In genomic region chr4:917466-917865, GRCh38 we compare ENCODE assay signal across 22 cellular contexts. TPM values are rescaled to one million over a fixed set of nuclear protein-coding genes. Genes with fewer than 3 reads are reported as not detected.
DNase-seq lines count a peak whose midpoint lies in the region; ATAC-seq and TF ChIP-seq lines count a peak whose summit lies in the region.
"Had no signal": no experiment of that assay in that cellular context is flagged by ENCODE, and none has a peak within 500 bp of the region (broad histone marks: within the 10 kb centered on the region; RNA-seq: fewer than 3 reads in every experiment).

No MANE protein-coding gene starts in this region.

- H3K79me1 ChIP-seq in trophoblast cell (ENCODE audit: low read length), result no peaks in the 10 kb centered on the region

- no peaks in the 10 kb centered on the region for H3K27me3 ChIP-seq in trophoblast cell (ENCODE audit: insufficient read depth, low read length)
- H3K27me3 ChIP-seq: BE2C, MG63 had no signal

- no peak overlapping the region for H3K27ac ChIP-seq in trophoblast cell (ENCODE audit: low read depth, low read length)

- H4K8ac ChIP-seq in trophoblast cell (ENCODE audit: low read depth, low read length), result no peak overlapping the region

- peaks cover 4 to 6% of the 10 kb centered on the region in 2 donors for H3K9me3 Mint-ChIP-seq in activated T-cell treated with anti-CD3 and anti-CD28 coated beads, Interleukin-2, amount 50 U/mL, for 72 hours
- H3K9me3 Mint-ChIP-seq in stimulated activated naive CD8-positive, alpha-beta T cell treated with anti-CD3 and anti-CD28 coated beads, Interleukin-15, Interleukin-2, amounts not matched to agents 100 ng/mL and 50 ng/mL, for 24 hours, result peaks cover 11% of the 10 kb centered on the region
- peaks cover 13 to 17% of the 10 kb centered on the region in 2 donors for H3K9me3 Mint-ChIP-seq in stimulated activated naive CD8-positive, alpha-beta T cell treated with anti-CD3 and anti-CD28 coated beads, Interleukin-15, amount 100 ng/mL, for 72 hours

- no peak overlapping the region for H3K27ac Mint-ChIP-seq in activated T-cell treated with anti-CD3 and anti-CD28 coated beads, Interleukin-2, amount 50 U/mL, for 72 hours
- H3K27ac Mint-ChIP-seq in stimulated activated naive CD8-positive, alpha-beta T cell treated with anti-CD3 and anti-CD28 coated beads, Interleukin-15, Interleukin-2, amounts not matched to agents 100 ng/mL and 50 ng/mL, for 24 hours, result peak overlapping the region; percentile 46
- H3K27ac Mint-ChIP-seq in stimulated activated naive CD8-positive, alpha-beta T cell treated with anti-CD3 and anti-CD28 coated beads, Interleukin-15, amount 100 ng/mL, for 72 hours, result no peak overlapping the region

- H3K36me3 Mint-ChIP-seq in activated T-cell treated with anti-CD3 and anti-CD28 coated beads, Interleukin-2, amount 50 U/mL, for 72 hours (ENCODE audit: insufficient read depth in 2 of 2), result peaks cover 6 to 11% of the 10 kb centered on the region in 2 donors
- H3K36me3 Mint-ChIP-seq in stimulated activated naive CD8-positive, alpha-beta T cell treated with anti-CD3 and anti-CD28 coated beads, Interleukin-15, Interleukin-2, amounts not matched to agents 100 ng/mL and 50 ng/mL, for 24 hours (ENCODE audit: low read depth), result peaks cover 39% of the 10 kb centered on the region

- DNase-seq in activated T-cell treated with anti-CD3 and anti-CD28 coated beads, Interleukin-2, amount 50 U/mL, for 1 hour, result peak; percentile 4
- no peak for DNase-seq in activated T-cell treated with anti-CD3 and anti-CD28 coated beads, Interleukin-2, amount 50 U/mL, for 72 hours
- DNase-seq in stimulated activated naive CD8-positive, alpha-beta T cell treated with anti-CD3 and anti-CD28 coated beads, Interleukin-15, amount 100 ng/mL, for 72 hours, result no peak
- DNase-seq in trophoblast cell (no peak), NCI-H345 (lab: John Stamatoyannopoulos, UW) (no peak), mucosa of descending colon (no peak), NCI-H1105 treated with DMSO at 0.1 percent for 48 hours (lab: John Stamatoyannopoulos, UW) (no peak)
- DNase-seq: 8988T, ACHN, BE2C, DMS153, DND-41, IMR-90, KG1, MG63, NCI-H2029, NCI-H446 treated with DMSO at 0.1 percent for 48 hours, NCI-H526, RPMI8226, SHP77 had no signal

- H3K79me2 ChIP-seq in trophoblast cell (ENCODE audit: control insufficient read depth, insufficient read depth, low read length, poor library complexity), result peaks cover 13% of the 10 kb centered on the region

- no peak overlapping the region for H3K4me3 Mint-ChIP-seq in activated T-cell treated with anti-CD3 and anti-CD28 coated beads, Interleukin-2, amount 50 U/mL, for 72 hours
- no peak overlapping the region for H3K4me3 Mint-ChIP-seq in stimulated activated naive CD8-positive, alpha-beta T cell treated with anti-CD3 and anti-CD28 coated beads, Interleukin-15, Interleukin-2, amounts not matched to agents 100 ng/mL and 50 ng/mL, for 24 hours
- H3K4me3 Mint-ChIP-seq in stimulated activated naive CD8-positive, alpha-beta T cell treated with anti-CD3 and anti-CD28 coated beads, Interleukin-15, amount 100 ng/mL, for 72 hours, result no peak overlapping the region
- H3K4me3 Mint-ChIP-seq: CD14-positive monocyte had no signal

- H2BK120ac ChIP-seq in trophoblast cell (ENCODE audit: insufficient read depth, low read length, poor library complexity), result no peak overlapping the region

- no CpG with 5 or more reads among the region's 7 CpGs for WGBS in trophoblast cell (ENCODE audit: extremely low coverage, insufficient coverage, insufficient read length)

- no peak overlapping the region for H2AFZ ChIP-seq in trophoblast cell (ENCODE audit: insufficient read depth, low read length, poor library complexity)

- H4K12ac ChIP-seq in trophoblast cell (ENCODE audit: low read depth, low read length), result no peak overlapping the region

- intact Hi-C loops in mucosa of descending colon (cut with DNase I, micrococcal nuclease), result no loop called here

- no peak overlapping the region for H2BK5ac ChIP-seq in trophoblast cell (ENCODE audit: low read depth, low read length, poor library complexity)

- peaks cover 1% of the 10 kb centered on the region for H3K9me3 ChIP-seq in trophoblast cell (ENCODE audit: insufficient read depth, low read depth, low read length)
- no peaks in the 10 kb centered on the region for H3K9me3 ChIP-seq in mucosa of descending colon
- H3K9me3 ChIP-seq: BE2C, MG63 had no signal

- no peak overlapping the region for H3K18ac ChIP-seq in trophoblast cell (ENCODE audit: low read length)

- ATAC-seq in activated T-cell treated with anti-CD3 and anti-CD28 coated beads, Interleukin-2, amount 50 U/mL, for 72 hours (replicated peaks in 1 of 2), result no peak
- no peak for ATAC-seq in stimulated activated naive CD8-positive, alpha-beta T cell treated with anti-CD3 and anti-CD28 coated beads, Interleukin-15, amount 100 ng/mL, for 72 hours
- ATAC-seq in mucosa of descending colon, result no peak

- no peak overlapping the region for H3K4me3 ChIP-seq in trophoblast cell (ENCODE audit: low read depth, low read length)
- H3K4me3 ChIP-seq in mucosa of descending colon, result no peak overlapping the region
- H3K4me3 ChIP-seq: MG63 had no signal

- H3K4me1 ChIP-seq in trophoblast cell (ENCODE audit: control insufficient read depth in 1 of 2, insufficient read depth in 2 of 2, low read length in 2 of 2), result peaks cover 0 to 1% of the 10 kb centered on the region in 2 experiments
- H3K4me1 ChIP-seq in mucosa of descending colon (ENCODE audit: low read depth), result peaks cover 3% of the 10 kb centered on the region
- H3K4me1 ChIP-seq: BE2C had no signal

- no peak for TF ChIP-seq CTCF in mucosa of descending colon (IDR thresholded peaks at IDR 0.05)

- H3K27me3 Mint-ChIP-seq in activated T-cell treated with anti-CD3 and anti-CD28 coated beads, Interleukin-2, amount 50 U/mL, for 72 hours (ENCODE audit: low read depth), result no peaks in the 10 kb centered on the region
- no peaks in the 10 kb centered on the region for H3K27me3 Mint-ChIP-seq in stimulated activated naive CD8-positive, alpha-beta T cell treated with anti-CD3 and anti-CD28 coated beads, Interleukin-15, Interleukin-2, amounts not matched to agents 100 ng/mL and 50 ng/mL, for 24 hours
- no peaks in the 10 kb centered on the region for H3K27me3 Mint-ChIP-seq in stimulated activated naive CD8-positive, alpha-beta T cell treated with anti-CD3 and anti-CD28 coated beads, Interleukin-15, amount 100 ng/mL, for 72 hours

- H2BK12ac ChIP-seq in trophoblast cell (ENCODE audit: low read length), result no peak overlapping the region

- no peak overlapping the region for H3K4me2 ChIP-seq in trophoblast cell (ENCODE audit: low read length)

- no peak overlapping the region for H4K91ac ChIP-seq in trophoblast cell (ENCODE audit: low read depth, low read length)

- peaks cover 55% of the 10 kb centered on the region for H3K4me1 Mint-ChIP-seq in activated T-cell treated with anti-CD3 and anti-CD28 coated beads, Interleukin-2, amount 50 U/mL, for 72 hours (ENCODE audit: low read depth)
- peaks cover 66% of the 10 kb centered on the region for H3K4me1 Mint-ChIP-seq in stimulated activated naive CD8-positive, alpha-beta T cell treated with anti-CD3 and anti-CD28 coated beads, Interleukin-15, Interleukin-2, amounts not matched to agents 100 ng/mL and 50 ng/mL, for 24 hours (ENCODE audit: low read depth)
- H3K4me1 Mint-ChIP-seq in stimulated activated naive CD8-positive, alpha-beta T cell treated with anti-CD3 and anti-CD28 coated beads, Interleukin-15, amount 100 ng/mL, for 72 hours, result peaks cover 63% of the 10 kb centered on the region

- H3K4ac ChIP-seq in trophoblast cell (ENCODE audit: low read depth, low read length), result no peak overlapping the region

- H3K23ac ChIP-seq in trophoblast cell (ENCODE audit: low read length), result no peak overlapping the region

- H3K9ac ChIP-seq in trophoblast cell (ENCODE audit: low read length), result peak overlapping the region; percentile 54

- no peak overlapping the region for H3K14ac ChIP-seq in trophoblast cell (ENCODE audit: low read length)

- H2AK5ac ChIP-seq in trophoblast cell (ENCODE audit: low read length), result no peak overlapping the region

- H3K36me3 ChIP-seq in trophoblast cell (ENCODE audit: control insufficient read depth in 1 of 2, insufficient read depth in 2 of 2, low read length in 2 of 2) (peaks cover 0 to 4% of the 10 kb centered on the region in 2 experiments), mucosa of descending colon (ENCODE audit: low read depth) (no peaks in the 10 kb centered on the region)
- H3K36me3 ChIP-seq: BE2C, MG63 had no signal

RNA-seq across cellular contexts. Expression of gene GAK, which starts 14.7 kb away (rescaled TPM):
- total RNA-seq in activated T-cell treated with anti-CD3 and anti-CD28 coated beads, Interleukin-2, amount 50 U/mL, for 72 hours, result 100 to 1,000 TPM; 136 to 140 TPM
- polyA plus RNA-seq in trophoblast cell (2013), result 76.4 and 76.8 TPM in 2 replicates
- 100 to 1,000 TPM; 155 to 259 (median 244) TPM for total RNA-seq in mucosa of descending colon

RNA-seq across cellular contexts. Expression of gene TMEM175, which starts 14.8 kb away (rescaled TPM):
- 10 to 100 TPM; 21.0 to 22.0 TPM for total RNA-seq in activated T-cell treated with anti-CD3 and anti-CD28 coated beads, Interleukin-2, amount 50 U/mL, for 72 hours
- polyA plus RNA-seq in trophoblast cell (2013), result 13.5 and 15.8 TPM in 2 replicates
- 10 to 100 TPM; 30.1 to 39.0 (median 37.5) TPM for total RNA-seq in mucosa of descending colon

RNA-seq across cellular contexts. Expression of gene DGKQ, which starts 55.9 kb away (rescaled TPM):
- 10 to 100 TPM in 1 of 2 donors, 1 to 10 TPM in 1; 8.8 to 12.0 TPM for total RNA-seq in activated T-cell treated with anti-CD3 and anti-CD28 coated beads, Interleukin-2, amount 50 U/mL, for 72 hours
- polyA plus RNA-seq in trophoblast cell (2013), result 4.2 TPM in 2 replicates
- 10 to 100 TPM; 31.8 to 56.1 (median 41.7) TPM for total RNA-seq in mucosa of descending colon
